Comparison of ENCODE assay signal across 8 cellular contexts in genomic region chrX:130086414-130087207, GRCh38. TPM values are rescaled to one million over a fixed set of nuclear protein-coding genes. Genes with fewer than 3 reads are reported as not detected.
DNase-seq lines count a peak whose midpoint lies in the region; ATAC-seq and TF ChIP-seq lines count a peak whose summit lies in the region.

No MANE protein-coding gene starts in this region.

- TF ChIP-seq CTCF in right lobe of liver (IDR thresholded peaks at IDR 0.05): no peak

- H3K27ac ChIP-seq in CD4-positive, CD25-positive, alpha-beta regulatory T cell (ENCODE audit: insufficient read depth, low read length, poor library complexity, severe bottlenecking): peak overlapping the region; percentile 76
- peak overlapping the region in 1 of 3 donors; percentile 1 for H3K27ac ChIP-seq in right lobe of liver

- peak overlapping the region; percentile 90 for H3K4me3 ChIP-seq in CD4-positive, CD25-positive, alpha-beta regulatory T cell (ENCODE audit: low read depth, low read length)
- no peak overlapping the region for H3K4me3 ChIP-seq in right lobe of liver

- H3K27me3 Mint-ChIP-seq in CD4-positive, CD25-positive, alpha-beta regulatory T cell: no peaks in the 10 kb centered on the region
- peaks cover 6% of the 10 kb centered on the region for H3K27me3 Mint-ChIP-seq in IgD-negative memory B cell

- peak overlapping the region; percentile 91 to 94 (median 92) for H3K4me3 Mint-ChIP-seq in CD4-positive, CD25-positive, alpha-beta regulatory T cell
- H3K4me3 Mint-ChIP-seq in IgD-negative memory B cell: peak overlapping the region; percentile 79 to 90 (median 85)

- WGBS in right lobe of liver (ENCODE audit: insufficient coverage, low coverage, low lambda C conversion rate, missing lambda C conversion rate): 33% methylated on average over 5 of the region's 13 CpGs

- peak overlapping the region; percentile 88 to 92 (median 92) for H3K27ac Mint-ChIP-seq in CD4-positive, CD25-positive, alpha-beta regulatory T cell
- peak overlapping the region; percentile 59 to 92 (median 73) for H3K27ac Mint-ChIP-seq in IgD-negative memory B cell

- ATAC-seq in CD4-positive, CD25-positive, alpha-beta regulatory T cell (ENCODE audit: low read depth in 2 of 2): peak; percentile 63 to 67
- ATAC-seq in GM19455 (IDR thresholded peaks at IDR 0.05; ENCODE audit: unreplicated experiment): peak; percentile 42
- peak; percentile 27 to 54 (median 40) for ATAC-seq in right lobe of liver

- no peaks in the 10 kb centered on the region for H3K9me3 Mint-ChIP-seq in CD4-positive, CD25-positive, alpha-beta regulatory T cell
- peaks cover 0 to 2% (median 0%) of the 10 kb centered on the region in 3 donors for H3K9me3 Mint-ChIP-seq in IgD-negative memory B cell

- H3K36me3 ChIP-seq in CD4-positive, CD25-positive, alpha-beta regulatory T cell (ENCODE audit: control insufficient read depth, insufficient read depth, low read length): no peaks in the 10 kb centered on the region
- no peaks in the 10 kb centered on the region for H3K36me3 ChIP-seq in right lobe of liver

- peak; percentile 56 to 89 (median 76) for DNase-seq in CD4-positive, CD25-positive, alpha-beta regulatory T cell
- DNase-seq in activated CD4-positive, alpha-beta T cell treated with anti-CD3 and anti-CD28 coated beads, Interleukin-2, amount 50 U/mL, for 4 hours: peak; percentile 39 to 43
- no peak for DNase-seq in right lobe of liver
- no peak for DNase-seq in iPS-NIHi7 (ENCODE audit: extremely low spot score)
- no peak for DNase-seq in NCI-H345 treated with DMSO at 0.1 percent for 48 hours (lab: John Stamatoyannopoulos, UW; ENCODE audit: unreplicated experiment)
- no peak for DNase-seq in mesenteric fat pad (ENCODE audit: low spot score)

- intact Hi-C loops in right lobe of liver (cut with DNase I): loop anchor here in 1 of 2 donors (10.0 kb wide), 1 partner anchor 98 kb away; no protein-coding TSS in a partner anchor

- peaks cover 3% of the 10 kb centered on the region for H3K36me3 Mint-ChIP-seq in CD4-positive, CD25-positive, alpha-beta regulatory T cell
- H3K36me3 Mint-ChIP-seq in IgD-negative memory B cell: no peaks in the 10 kb centered on the region

- H3K9me3 ChIP-seq in CD4-positive, CD25-positive, alpha-beta regulatory T cell (ENCODE audit: control insufficient read depth in 2 of 2, low read length in 2 of 2): no peaks in the 10 kb centered on the region
- no peaks in the 10 kb centered on the region for H3K9me3 ChIP-seq in right lobe of liver

- H3K4me1 Mint-ChIP-seq in CD4-positive, CD25-positive, alpha-beta regulatory T cell: peaks cover 0 to 86% (median 24%) of the 10 kb centered on the region in 4 donors
- H3K4me1 Mint-ChIP-seq in IgD-negative memory B cell: peaks cover 52 to 61% (median 53%) of the 10 kb centered on the region in 3 donors

- H3K4me1 ChIP-seq in CD4-positive, CD25-positive, alpha-beta regulatory T cell (ENCODE audit: control insufficient read depth, insufficient read depth, low read length, poor library complexity, severe bottlenecking): peaks cover 84% of the 10 kb centered on the region
- H3K4me1 ChIP-seq in right lobe of liver: no peaks in the 10 kb centered on the region

- no peaks in the 10 kb centered on the region for H3K27me3 ChIP-seq in CD4-positive, CD25-positive, alpha-beta regulatory T cell (ENCODE audit: control insufficient read depth, insufficient read depth, low read length)
- no peaks in the 10 kb centered on the region for H3K27me3 ChIP-seq in right lobe of liver

- TF ChIP-seq POLR2A in right lobe of liver (IDR thresholded peaks at IDR 0.05): no peak

RNA-seq across cellular contexts. Expression of gene ELF4, which starts 23.7 kb away (rescaled TPM):
- 46.7 TPM for total RNA-seq in CD4-positive, CD25-positive, alpha-beta regulatory T cell
- polyA plus RNA-seq in CD4-positive, CD25-positive, alpha-beta regulatory T cell: 10 to 100 TPM; 12.1 to 15.7 (median 14.0) TPM
- polyA plus RNA-seq in IgD-negative memory B cell: 15.6 TPM
- total RNA-seq in right lobe of liver (1 to 10 TPM in 5 of 6 experiments, under 1 TPM in 1; 0.80 to 2.8 (median 1.6) TPM), mesenteric fat pad (14.3 TPM)

Comparison
In these comparisons a context has a peak if more than half of its experiments do, and no peak if none do; other contexts are left out.
1. DNase-seq: peak in CD4-positive, CD25-positive, alpha-beta regulatory T cell (3 of 3) and activated CD4-positive, alpha-beta T cell treated with anti-CD3 and anti-CD28 coated beads, Interleukin-2, amount 50 U/mL, for 4 hours (2 of 2); none in right lobe of liver (0 of 3), iPS-NIHi7 (single experiment), NCI-H345 treated with DMSO at 0.1 percent for 48 hours (single experiment) and mesenteric fat pad (single experiment).
2. Peak in every context shown above with its lines, with median percentiles within 50 percentile points of each other: ATAC-seq.